Comparison of ENCODE assay signal across 2 cellular contexts in the genomic region with DNA sequence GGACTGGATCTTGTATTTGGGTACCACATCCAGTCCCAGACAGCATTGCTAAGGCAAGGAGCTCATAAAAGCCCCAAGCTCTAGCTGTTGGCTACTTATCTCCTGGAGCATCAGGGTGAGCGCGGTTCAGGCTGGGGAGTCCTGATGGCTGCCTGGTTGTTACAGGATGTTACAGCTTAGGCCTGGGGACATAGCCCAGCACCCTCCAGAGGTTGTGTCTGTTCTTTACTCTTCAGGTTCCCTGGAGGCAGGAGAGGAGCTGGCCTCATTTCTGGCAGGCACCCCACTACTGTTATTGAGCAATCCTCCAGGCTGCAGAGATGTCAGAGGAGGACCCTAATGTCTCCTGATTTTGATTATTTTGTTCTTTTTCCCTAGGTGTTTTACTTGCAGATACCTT.
A peak's percentile ranks its signal among the peaks of the same experiment; 100 is the strongest.
TF ChIP-seq lines count a peak whose summit lies in the region.

No MANE protein-coding gene starts in this region.

TF ChIP-seq in IMR-90, 13 proteins besides CTCF, POLR2A, EP300 and RAD21:
- TF ChIP-seq MXI1 (IDR thresholded peaks at IDR 0.05; ENCODE audit: borderline replicate concordance, low read depth, low read length) (no peak), CEBPB (IDR thresholded peaks at IDR 0.05; ENCODE audit: low read depth, low read length) (peak; percentile 62)

TF ChIP-seq in SK-N-SH, 30 proteins besides CTCF, POLR2A, EP300 and RAD21:
- no peak for TF ChIP-seq POLR2AphosphoS5 (IDR thresholded peaks at IDR 0.05; ENCODE audit: low read depth, low read length)
- peak; percentile 40 for TF ChIP-seq CHD2 (IDR thresholded peaks at IDR 0.05; ENCODE audit: low read length, partially characterized antibody)
- TF ChIP-seq FOXJ3 (CRISPR knock-in tag; IDR thresholded peaks at IDR 0.05), result peak; percentile 76; the same call in 1 of the 2 replicates
- no peak for TF ChIP-seq JUND (IDR thresholded peaks at IDR 0.05)
- no peak for TF ChIP-seq EZH2phosphoT487 (IDR thresholded peaks at IDR 0.05; ENCODE audit: borderline replicate concordance, low read depth)
- TF ChIP-seq NFIC (IDR thresholded peaks at IDR 0.05; ENCODE audit: borderline replicate concordance), result no peak
- TF ChIP-seq, protein P1, sequence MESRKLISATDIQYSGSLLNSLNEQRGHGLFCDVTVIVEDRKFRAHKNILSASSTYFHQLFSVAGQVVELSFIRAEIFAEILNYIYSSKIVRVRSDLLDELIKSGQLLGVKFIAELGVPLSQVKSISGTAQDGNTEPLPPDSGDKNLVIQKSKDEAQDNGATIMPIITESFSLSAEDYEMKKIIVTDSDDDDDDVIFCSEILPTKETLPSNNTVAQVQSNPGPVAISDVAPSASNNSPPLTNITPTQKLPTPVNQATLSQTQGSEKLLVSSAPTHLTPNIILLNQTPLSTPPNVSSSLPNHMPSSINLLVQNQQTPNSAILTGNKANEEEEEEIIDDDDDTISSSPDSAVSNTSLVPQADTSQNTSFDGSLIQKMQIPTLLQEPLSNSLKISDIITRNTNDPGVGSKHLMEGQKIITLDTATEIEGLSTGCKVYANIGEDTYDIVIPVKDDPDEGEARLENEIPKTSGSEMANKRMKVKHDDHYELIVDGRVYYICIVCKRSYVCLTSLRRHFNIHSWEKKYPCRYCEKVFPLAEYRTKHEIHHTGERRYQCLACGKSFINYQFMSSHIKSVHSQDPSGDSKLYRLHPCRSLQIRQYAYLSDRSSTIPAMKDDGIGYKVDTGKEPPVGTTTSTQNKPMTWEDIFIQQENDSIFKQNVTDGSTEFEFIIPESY (IDR thresholded peaks at IDR 0.05; ENCODE audit: borderline replicate concordance, low read depth), result no peak
- TF ChIP-seq GATA2 (CRISPR knock-in tag; IDR thresholded peaks at IDR 0.05), result peak; percentile 79
- TF ChIP-seq, protein P2, sequence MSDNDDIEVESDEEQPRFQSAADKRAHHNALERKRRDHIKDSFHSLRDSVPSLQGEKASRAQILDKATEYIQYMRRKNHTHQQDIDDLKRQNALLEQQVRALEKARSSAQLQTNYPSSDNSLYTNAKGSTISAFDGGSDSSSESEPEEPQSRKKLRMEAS (IDR thresholded peaks at IDR 0.05; ENCODE audit: low read depth), result no peak
